In genomic region chr1:36731226-36732037, GRCh38 we compare ENCODE assay signal across 2 cellular contexts.
A peak's percentile ranks its signal among the peaks of the same experiment; 100 is the strongest.
TF ChIP-seq lines count a peak whose summit lies in the region.

No MANE protein-coding gene starts in this region.

TF ChIP-seq in HepG2, 621 proteins besides CTCF, POLR2A, EP300 and RAD21:
- no peak for TF ChIP-seq THRA (CRISPR knock-in tag; IDR thresholded peaks at IDR 0.05; ENCODE audit: borderline replicate concordance)
- TF ChIP-seq ZNF703 (CRISPR knock-in tag; IDR thresholded peaks at IDR 0.05; ENCODE audit: borderline replicate concordance): no peak
- TF ChIP-seq TERF1 (CRISPR knock-in tag; IDR thresholded peaks at IDR 0.05): no peak
- TF ChIP-seq CREB1 (IDR thresholded peaks at IDR 0.05): peak; percentile 95
- TF ChIP-seq CREB1 (CRISPR knock-in tag; IDR thresholded peaks at IDR 0.05): no peak
- peak; percentile 95 for TF ChIP-seq ATF7 (IDR thresholded peaks at IDR 0.05)
- TF ChIP-seq ATF7 (CRISPR knock-in tag; IDR thresholded peaks at IDR 0.05): no peak

TF ChIP-seq in K562, 482 proteins besides CTCF, POLR2A, EP300 and RAD21:
- TF ChIP-seq SPI1 (IDR thresholded peaks at IDR 0.05; ENCODE audit: borderline replicate concordance, low read depth, low read length) (peak; percentile 66), HMG20B (CRISPR knock-in tag; IDR thresholded peaks at IDR 0.05) (no peak), FOXK2 (conservative IDR thresholded peaks at IDR 0.05 in 1 of 2, IDR thresholded peaks at IDR 0.05 in 1 of 2; ENCODE audit: low read depth in 2 of 2) (0 out of 4 replicates have a peak, but pooled peaks of 1 of the 2 experiments have one; percentile 28), CREM (IDR thresholded peaks at IDR 0.05; ENCODE audit: low read depth) (peak; percentile 63), L3MBTL2 (IDR thresholded peaks at IDR 0.05) (peak; percentile 72; the same call in 1 of the 2 replicates), CREB1 (IDR thresholded peaks at IDR 0.05) (no peak), CREB1 (CRISPR knock-in tag; IDR thresholded peaks at IDR 0.05) (0 out of 2 replicates have a peak, but pooled peaks have one; percentile 51), RBFOX2 (IDR thresholded peaks at IDR 0.05; ENCODE audit: low read depth, low read length) (0 out of 2 replicates have a peak, but pooled peaks have one; percentile 24), JUND (IDR thresholded peaks at IDR 0.05; ENCODE audit: borderline replicate concordance, low read depth, low read length) (peak; percentile 36; the same call in 1 of the 2 replicates), JUND (tag; IDR thresholded peaks at IDR 0.05; ENCODE audit: borderline replicate concordance, low read depth, low read length) (peak; percentile 55; the same call in 2 of the 3 replicates), NFE2L1 (tag; IDR thresholded peaks at IDR 0.05; ENCODE audit: borderline replicate concordance, low read depth) (no peak), PML (IDR thresholded peaks at IDR 0.05; ENCODE audit: low read length) (no peak), ATF1 (CRISPR knock-in tag; IDR thresholded peaks at IDR 0.05) (0 out of 2 replicates have a peak, but pooled peaks have one; percentile 16), ATF1 (tag; IDR thresholded peaks at IDR 0.05) (peak; percentile 83), SRSF3 (IDR thresholded peaks at IDR 0.05; ENCODE audit: insufficient read depth, low read length) (no peak), SMARCC2 (IDR thresholded peaks at IDR 0.05; ENCODE audit: low read depth) (no peak), NFYB (IDR thresholded peaks at IDR 0.05; ENCODE audit: extremely low read depth, insufficient read length) (no peak), ZNF175 (CRISPR knock-in tag; IDR thresholded peaks at IDR 0.05; ENCODE audit: low read depth) (no peak), CBFA2T2 (conservative IDR thresholded peaks at IDR 0.05) (no peak), SMC3 (conservative IDR thresholded peaks at IDR 0.05; ENCODE audit: insufficient read depth, low read depth, low read length) (0 out of 2 replicates have a peak, but pooled peaks have one; percentile 35), ATF7 (IDR thresholded peaks at IDR 0.05) (peak; percentile 93), ZNF512 (tag; IDR thresholded peaks at IDR 0.05) (no peak)
- TF ChIP-seq, protein P1, sequence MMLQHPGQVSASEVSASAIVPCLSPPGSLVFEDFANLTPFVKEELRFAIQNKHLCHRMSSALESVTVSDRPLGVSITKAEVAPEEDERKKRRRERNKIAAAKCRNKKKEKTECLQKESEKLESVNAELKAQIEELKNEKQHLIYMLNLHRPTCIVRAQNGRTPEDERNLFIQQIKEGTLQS (IDR thresholded peaks at IDR 0.05): peak; percentile 88
- TF ChIP-seq, protein P1 (CRISPR knock-in tag; conservative IDR thresholded peaks at IDR 0.05): no peak
- TF ChIP-seq, protein P2, sequence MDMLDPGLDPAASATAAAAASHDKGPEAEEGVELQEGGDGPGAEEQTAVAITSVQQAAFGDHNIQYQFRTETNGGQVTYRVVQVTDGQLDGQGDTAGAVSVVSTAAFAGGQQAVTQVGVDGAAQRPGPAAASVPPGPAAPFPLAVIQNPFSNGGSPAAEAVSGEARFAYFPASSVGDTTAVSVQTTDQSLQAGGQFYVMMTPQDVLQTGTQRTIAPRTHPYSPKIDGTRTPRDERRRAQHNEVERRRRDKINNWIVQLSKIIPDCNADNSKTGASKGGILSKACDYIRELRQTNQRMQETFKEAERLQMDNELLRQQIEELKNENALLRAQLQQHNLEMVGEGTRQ (CRISPR knock-in tag; IDR thresholded peaks at IDR 0.05): peak; percentile 27
- TF ChIP-seq, protein P3, sequence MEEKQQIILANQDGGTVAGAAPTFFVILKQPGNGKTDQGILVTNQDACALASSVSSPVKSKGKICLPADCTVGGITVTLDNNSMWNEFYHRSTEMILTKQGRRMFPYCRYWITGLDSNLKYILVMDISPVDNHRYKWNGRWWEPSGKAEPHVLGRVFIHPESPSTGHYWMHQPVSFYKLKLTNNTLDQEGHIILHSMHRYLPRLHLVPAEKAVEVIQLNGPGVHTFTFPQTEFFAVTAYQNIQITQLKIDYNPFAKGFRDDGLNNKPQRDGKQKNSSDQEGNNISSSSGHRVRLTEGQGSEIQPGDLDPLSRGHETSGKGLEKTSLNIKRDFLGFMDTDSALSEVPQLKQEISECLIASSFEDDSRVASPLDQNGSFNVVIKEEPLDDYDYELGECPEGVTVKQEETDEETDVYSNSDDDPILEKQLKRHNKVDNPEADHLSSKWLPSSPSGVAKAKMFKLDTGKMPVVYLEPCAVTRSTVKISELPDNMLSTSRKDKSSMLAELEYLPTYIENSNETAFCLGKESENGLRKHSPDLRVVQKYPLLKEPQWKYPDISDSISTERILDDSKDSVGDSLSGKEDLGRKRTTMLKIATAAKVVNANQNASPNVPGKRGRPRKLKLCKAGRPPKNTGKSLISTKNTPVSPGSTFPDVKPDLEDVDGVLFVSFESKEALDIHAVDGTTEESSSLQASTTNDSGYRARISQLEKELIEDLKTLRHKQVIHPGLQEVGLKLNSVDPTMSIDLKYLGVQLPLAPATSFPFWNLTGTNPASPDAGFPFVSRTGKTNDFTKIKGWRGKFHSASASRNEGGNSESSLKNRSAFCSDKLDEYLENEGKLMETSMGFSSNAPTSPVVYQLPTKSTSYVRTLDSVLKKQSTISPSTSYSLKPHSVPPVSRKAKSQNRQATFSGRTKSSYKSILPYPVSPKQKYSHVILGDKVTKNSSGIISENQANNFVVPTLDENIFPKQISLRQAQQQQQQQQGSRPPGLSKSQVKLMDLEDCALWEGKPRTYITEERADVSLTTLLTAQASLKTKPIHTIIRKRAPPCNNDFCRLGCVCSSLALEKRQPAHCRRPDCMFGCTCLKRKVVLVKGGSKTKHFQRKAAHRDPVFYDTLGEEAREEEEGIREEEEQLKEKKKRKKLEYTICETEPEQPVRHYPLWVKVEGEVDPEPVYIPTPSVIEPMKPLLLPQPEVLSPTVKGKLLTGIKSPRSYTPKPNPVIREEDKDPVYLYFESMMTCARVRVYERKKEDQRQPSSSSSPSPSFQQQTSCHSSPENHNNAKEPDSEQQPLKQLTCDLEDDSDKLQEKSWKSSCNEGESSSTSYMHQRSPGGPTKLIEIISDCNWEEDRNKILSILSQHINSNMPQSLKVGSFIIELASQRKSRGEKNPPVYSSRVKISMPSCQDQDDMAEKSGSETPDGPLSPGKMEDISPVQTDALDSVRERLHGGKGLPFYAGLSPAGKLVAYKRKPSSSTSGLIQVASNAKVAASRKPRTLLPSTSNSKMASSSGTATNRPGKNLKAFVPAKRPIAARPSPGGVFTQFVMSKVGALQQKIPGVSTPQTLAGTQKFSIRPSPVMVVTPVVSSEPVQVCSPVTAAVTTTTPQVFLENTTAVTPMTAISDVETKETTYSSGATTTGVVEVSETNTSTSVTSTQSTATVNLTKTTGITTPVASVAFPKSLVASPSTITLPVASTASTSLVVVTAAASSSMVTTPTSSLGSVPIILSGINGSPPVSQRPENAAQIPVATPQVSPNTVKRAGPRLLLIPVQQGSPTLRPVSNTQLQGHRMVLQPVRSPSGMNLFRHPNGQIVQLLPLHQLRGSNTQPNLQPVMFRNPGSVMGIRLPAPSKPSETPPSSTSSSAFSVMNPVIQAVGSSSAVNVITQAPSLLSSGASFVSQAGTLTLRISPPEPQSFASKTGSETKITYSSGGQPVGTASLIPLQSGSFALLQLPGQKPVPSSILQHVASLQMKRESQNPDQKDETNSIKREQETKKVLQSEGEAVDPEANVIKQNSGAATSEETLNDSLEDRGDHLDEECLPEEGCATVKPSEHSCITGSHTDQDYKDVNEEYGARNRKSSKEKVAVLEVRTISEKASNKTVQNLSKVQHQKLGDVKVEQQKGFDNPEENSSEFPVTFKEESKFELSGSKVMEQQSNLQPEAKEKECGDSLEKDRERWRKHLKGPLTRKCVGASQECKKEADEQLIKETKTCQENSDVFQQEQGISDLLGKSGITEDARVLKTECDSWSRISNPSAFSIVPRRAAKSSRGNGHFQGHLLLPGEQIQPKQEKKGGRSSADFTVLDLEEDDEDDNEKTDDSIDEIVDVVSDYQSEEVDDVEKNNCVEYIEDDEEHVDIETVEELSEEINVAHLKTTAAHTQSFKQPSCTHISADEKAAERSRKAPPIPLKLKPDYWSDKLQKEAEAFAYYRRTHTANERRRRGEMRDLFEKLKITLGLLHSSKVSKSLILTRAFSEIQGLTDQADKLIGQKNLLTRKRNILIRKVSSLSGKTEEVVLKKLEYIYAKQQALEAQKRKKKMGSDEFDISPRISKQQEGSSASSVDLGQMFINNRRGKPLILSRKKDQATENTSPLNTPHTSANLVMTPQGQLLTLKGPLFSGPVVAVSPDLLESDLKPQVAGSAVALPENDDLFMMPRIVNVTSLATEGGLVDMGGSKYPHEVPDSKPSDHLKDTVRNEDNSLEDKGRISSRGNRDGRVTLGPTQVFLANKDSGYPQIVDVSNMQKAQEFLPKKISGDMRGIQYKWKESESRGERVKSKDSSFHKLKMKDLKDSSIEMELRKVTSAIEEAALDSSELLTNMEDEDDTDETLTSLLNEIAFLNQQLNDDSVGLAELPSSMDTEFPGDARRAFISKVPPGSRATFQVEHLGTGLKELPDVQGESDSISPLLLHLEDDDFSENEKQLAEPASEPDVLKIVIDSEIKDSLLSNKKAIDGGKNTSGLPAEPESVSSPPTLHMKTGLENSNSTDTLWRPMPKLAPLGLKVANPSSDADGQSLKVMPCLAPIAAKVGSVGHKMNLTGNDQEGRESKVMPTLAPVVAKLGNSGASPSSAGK (IDR thresholded peaks at IDR 0.05): 0 out of 2 replicates have a peak, but pooled peaks have one; percentile 23
